9 cellular contexts compared by ENCODE assay signal in genomic region chr3:40299721-40300335, GRCh38. TPM values are rescaled to one million over a fixed set of nuclear protein-coding genes. Genes with fewer than 3 reads are reported as not detected.
DNase-seq lines count a peak whose midpoint lies in the region; ATAC-seq and TF ChIP-seq lines count a peak whose summit lies in the region.
"Had no signal": no experiment of that assay in that cellular context is flagged by ENCODE, and none has a peak within 500 bp of the region (broad histone marks: within the 10 kb centered on the region; RNA-seq: fewer than 3 reads in every experiment).

No MANE protein-coding gene starts in this region.

- H3K9me3 Mint-ChIP-seq in activated naive CD4-positive, alpha-beta T cell treated with anti-CD3 and anti-CD28 coated beads, Interleukin-2, amount 10 ng/mL, durations not matched to agents 7 days and 5 days: no peaks in the 10 kb centered on the region

- no peaks in the 10 kb centered on the region for H3K27me3 Mint-ChIP-seq in activated naive CD4-positive, alpha-beta T cell treated with anti-CD3 and anti-CD28 coated beads, Interleukin-2, amount 10 ng/mL, durations not matched to agents 7 days and 5 days

- no peak overlapping the region for H3K4me3 ChIP-seq in hepatocyte
- no peak overlapping the region for H3K4me3 ChIP-seq in aorta (ENCODE audit: low read length in 2 of 2)

- H3K9me2 ChIP-seq in hepatocyte (replicated peaks; ENCODE audit: insufficient read depth): no peaks in the 10 kb centered on the region

- H2AFZ ChIP-seq in hepatocyte: no peak overlapping the region

- H3K4me1 ChIP-seq in hepatocyte (ENCODE audit: insufficient read depth) (peaks cover 3% of the 10 kb centered on the region), aorta (ENCODE audit: control insufficient read depth in 1 of 2, insufficient read depth in 2 of 2, low read length in 2 of 2) (no peaks in the 10 kb centered on the region)

- H3K79me2 ChIP-seq in hepatocyte: no peaks in the 10 kb centered on the region

- H3K27ac Mint-ChIP-seq in activated naive CD4-positive, alpha-beta T cell treated with anti-CD3 and anti-CD28 coated beads, Interleukin-2, amount 10 ng/mL, durations not matched to agents 7 days and 5 days: no peak overlapping the region

- CTCF ChIA-PET in activated naive CD4-positive, alpha-beta T cell treated with anti-CD3 and anti-CD28 coated beads, Interleukin-2, amount 10 ng/mL, durations not matched to agents 7 days and 5 days (lab: Charles Lee): interaction anchor here (1.4 kb wide), 1 partner anchor 11 kb away, joined by 5 read pairs; no protein-coding TSS in a partner anchor

- intact Hi-C loops in Right ventricle myocardium inferior (cut with DNase I): no loop called here
- intact Hi-C loops in cardiac septum (cut with DNase I): no loop called here
- intact Hi-C loops in aorta (cut with DNase I): loop anchor here (10.0 kb wide), 2 partner anchors 225 to 575 kb away; partner anchors contain the start of gene ZNF621 (in 1 of the 2)

- no peak overlapping the region for H3K4me2 ChIP-seq in hepatocyte

- DNase-seq in Right ventricle myocardium inferior (ENCODE audit: missing footprints): no peak
- DNase-seq in cardiac septum (ENCODE audit: low spot score): no peak
- peak; percentile 98 for DNase-seq in amniotic epithelial cell (ENCODE audit: low read depth)
- peak; percentile 31 for DNase-seq in hepatocyte (ENCODE audit: low spot score)
- no peak for DNase-seq in aorta
- DNase-seq in NCI-H345 (lab: John Stamatoyannopoulos, UW): no peak
- no peak for DNase-seq in HuH-7 (ENCODE audit: low spot score)
- DNase-seq in activated naive CD4-positive, alpha-beta T cell treated with anti-CD3 and anti-CD28 coated beads, Interleukin-2, amount 10 ng/mL, durations not matched to agents 7 days and 5 days: no peak
- DNase-seq: activated T-cell treated with anti-CD3 and anti-CD28 coated beads, Interleukin-2, amount 50 U/mL, for 48 hours had no signal

- H3K36me3 Mint-ChIP-seq in activated naive CD4-positive, alpha-beta T cell treated with anti-CD3 and anti-CD28 coated beads, Interleukin-2, amount 10 ng/mL, durations not matched to agents 7 days and 5 days: no peaks in the 10 kb centered on the region

- H3K4me1 Mint-ChIP-seq in activated naive CD4-positive, alpha-beta T cell treated with anti-CD3 and anti-CD28 coated beads, Interleukin-2, amount 10 ng/mL, durations not matched to agents 7 days and 5 days: no peaks in the 10 kb centered on the region

- WGBS in hepatocyte (ENCODE audit: low lambda C conversion rate, missing lambda C conversion rate): 68% methylated on average over 3 of the region's 3 CpGs
- 87 to 90% methylated on average over 3 of the region's 3 CpGs for WGBS in aorta, 2 donors

- H3K36me3 ChIP-seq in hepatocyte (replicated peaks; ENCODE audit: insufficient read depth, low read depth) (no peaks in the 10 kb centered on the region), aorta (ENCODE audit: control insufficient read depth in 1 of 2, insufficient read depth in 2 of 2, low read length in 1 of 2) (no peaks in the 10 kb centered on the region)

- H3K4me3 Mint-ChIP-seq in activated naive CD4-positive, alpha-beta T cell treated with anti-CD3 and anti-CD28 coated beads, Interleukin-2, amount 10 ng/mL, durations not matched to agents 7 days and 5 days: no peak overlapping the region

- H4K20me1 ChIP-seq in hepatocyte (ENCODE audit: insufficient read depth, poor library complexity, severe bottlenecking): no peaks in the 10 kb centered on the region

- H3K27me3 ChIP-seq in hepatocyte: no peaks in the 10 kb centered on the region
- no peaks in the 10 kb centered on the region for H3K27me3 ChIP-seq in aorta (ENCODE audit: control insufficient read depth in 1 of 2, insufficient read depth in 2 of 2, low read length in 1 of 2)

- ATAC-seq in Right ventricle myocardium inferior (peak; percentile 73), aorta (ENCODE audit: low FRiP score) (peak; percentile 88)

- no peak for TF ChIP-seq CTCF in hepatocyte (IDR thresholded peaks at IDR 0.05; ENCODE audit: poor library complexity)

- no peaks in the 10 kb centered on the region for H3K9me3 ChIP-seq in hepatocyte (ENCODE audit: low read depth)
- H3K9me3 ChIP-seq in aorta (ENCODE audit: control insufficient read depth, low read length): no peaks in the 10 kb centered on the region

- H3K27ac ChIP-seq in hepatocyte: peak overlapping the region; percentile 40
- H3K27ac ChIP-seq in aorta (ENCODE audit: low read depth in 1 of 2, low read length in 2 of 2): no peak overlapping the region

RNA-seq across cellular contexts. Expression of gene EIF1B, which starts 9.7 kb away (rescaled TPM):
- total RNA-seq in Right ventricle myocardium inferior (327 TPM), cardiac septum (261 TPM), hepatocyte (34.4 and 42.2 TPM in 2 replicates), aorta (10 to 100 TPM; 51.3 to 51.6 TPM)
- polyA plus RNA-seq in hepatocyte (153 and 164 TPM in 2 replicates), aorta (10 to 100 TPM; 74.0 to 79.2 TPM)

Comparison
In these comparisons a context has a peak if more than half of its experiments do, and no peak if none do; other contexts are left out.
1. DNase-seq: peak in amniotic epithelial cell (single experiment) and hepatocyte (single experiment); none in Right ventricle myocardium inferior (single experiment), cardiac septum (single experiment), aorta (0 of 2), NCI-H345 (single experiment), HuH-7 (single experiment) and activated naive CD4-positive, alpha-beta T cell treated with anti-CD3 and anti-CD28 coated beads, Interleukin-2, amount 10 ng/mL, durations not matched to agents 7 days and 5 days (single experiment).
2. intact Hi-C loops: an anchor here in aorta (10.0 kb wide); none called in Right ventricle myocardium inferior and cardiac septum.